ENCODE assay signal across 8 cellular contexts in genomic region chr22:40345271-40345670, GRCh38. TPM values are rescaled to one million over a fixed set of nuclear protein-coding genes. Genes with fewer than 3 reads are reported as not detected.
A peak's percentile ranks its signal among the peaks of the same experiment; 100 is the strongest.
DNase-seq lines count a peak whose midpoint lies in the region; TF ChIP-seq lines count a peak whose summit lies in the region.

No MANE protein-coding gene starts in this region.

- peak overlapping the region; percentile 93 for H3K9ac ChIP-seq in adipocyte (ENCODE audit: low read length)

- H3K4me3 ChIP-seq in adipocyte (ENCODE audit: low read length) = peak overlapping the region; percentile 89
- H3K4me3 ChIP-seq in mononuclear cell (ENCODE audit: low read length) = peak overlapping the region; percentile 95

- POLR2A ChIA-PET in HEK293T (lab: Yijun Ruan, JAX) = interaction anchor here (0.9 to 5.1 kb wide), 12 partner anchors 9 to 606 kb away, joined by 3 to 47 read pairs (median 4); partner anchors contain the start of gene TNRC6B

- in situ Hi-C loops in Caki2 (cut with HindIII; ENCODE audit: low pct_unique_long_range_greater_than_20kb, low sequenced_read_pairs) = no loop called here

- no peaks in the 10 kb centered on the region for H3K9me3 ChIP-seq in adipocyte (ENCODE audit: control insufficient read depth, low read length)
- H3K9me3 ChIP-seq in mononuclear cell (ENCODE audit: low read depth, low read length) = no peaks in the 10 kb centered on the region

- H3K27ac ChIP-seq in caudate nucleus (ENCODE audit: low read depth, low read length) = no peak overlapping the region

- CTCF ChIA-PET in HEK293T (lab: Yijun Ruan, JAX) = no interaction called here

- H3K4me1 ChIP-seq in adipocyte (ENCODE audit: control insufficient read depth, insufficient read depth, low read length) (peaks cover 20% of the 10 kb centered on the region), mononuclear cell (ENCODE audit: insufficient read depth, low read length) (peaks cover 55% of the 10 kb centered on the region)

- DNase-seq in Caki2 (ENCODE audit: low read depth) (peak; percentile 44), NAMALWA (ENCODE audit: low spot score) (peak; percentile 19), adipocyte (ENCODE audit: low read depth) (no peak), caudate nucleus (lab: John Stamatoyannopoulos, UW) (no peak), HEK293T (ENCODE audit: extremely low spot score) (no peak), HT-29 (ENCODE audit: low spot score) (no peak), germinal center (ENCODE audit: low spot score) (no peak)

- peaks cover 8% of the 10 kb centered on the region for H3K36me3 ChIP-seq in adipocyte (ENCODE audit: control insufficient read depth, insufficient read depth, low read length, severe bottlenecking)

- no peaks in the 10 kb centered on the region for H3K27me3 ChIP-seq in adipocyte (replicated peaks; ENCODE audit: control insufficient read depth, insufficient read depth, low read length)
- no peaks in the 10 kb centered on the region for H3K27me3 ChIP-seq in mononuclear cell (ENCODE audit: insufficient read depth, low read length)

TF ChIP-seq in HEK293T, 16 proteins besides CTCF, POLR2A, EP300 and RAD21:
- no peak for TF ChIP-seq FOXK2 (IDR thresholded peaks at IDR 0.05)
- no peak for TF ChIP-seq NFRKB (IDR thresholded peaks at IDR 0.05)
- TF ChIP-seq SP1 (IDR thresholded peaks at IDR 0.05) = no peak
- TF ChIP-seq FOXA1 (IDR thresholded peaks at IDR 0.05) = no peak
- TF ChIP-seq ELF4 (IDR thresholded peaks at IDR 0.05) = no peak
- no peak for TF ChIP-seq BHLHE40 (IDR thresholded peaks at IDR 0.05; ENCODE audit: borderline replicate concordance)
- TF ChIP-seq HDGF (IDR thresholded peaks at IDR 0.05; ENCODE audit: borderline replicate concordance) = no peak
- no peak for TF ChIP-seq FOXM1 (IDR thresholded peaks at IDR 0.05; ENCODE audit: borderline replicate concordance)
- no peak for TF ChIP-seq SUZ12 (IDR thresholded peaks at IDR 0.05)
- no peak for TF ChIP-seq PKNOX1 (IDR thresholded peaks at IDR 0.05)
- TF ChIP-seq L3MBTL2 (conservative IDR thresholded peaks at IDR 0.05) = no peak
- TF ChIP-seq CTBP1 (IDR thresholded peaks at IDR 0.05; ENCODE audit: borderline replicate concordance) = no peak
- no peak for TF ChIP-seq ARNT (IDR thresholded peaks at IDR 0.05)
- no peak; the same call in 1 of the 2 replicates for TF ChIP-seq ZNF384 (IDR thresholded peaks at IDR 0.05)
- no peak for TF ChIP-seq LEF1 (IDR thresholded peaks at IDR 0.05; ENCODE audit: borderline replicate concordance)
- TF ChIP-seq TARDBP (IDR thresholded peaks at IDR 0.05) = no peak

RNA-seq across cellular contexts. Expression of gene ADSL, which starts 1.0 kb away (rescaled TPM):
- 203 and 205 TPM in 2 replicates for total RNA-seq in Caki2 (2014; rRNA removed; shearing (Covaris generic); ENCODE audit: low replicate concordance)
- total RNA-seq in mononuclear cell = 82.0 TPM
- total RNA-seq in HT-29 (2014; rRNA removed; shearing (Covaris generic)) = 61.3 and 62.4 TPM in 2 replicates

RNA-seq across cellular contexts. Expression of gene SGSM3, which starts 25.1 kb away (rescaled TPM):
- 112 and 145 TPM in 2 replicates for total RNA-seq in Caki2 (2014; rRNA removed; shearing (Covaris generic); ENCODE audit: low replicate concordance)
- 30.7 TPM for total RNA-seq in mononuclear cell
- 136 TPM in 2 replicates for total RNA-seq in HT-29 (2014; rRNA removed; shearing (Covaris generic))

Comparison
In these comparisons a context has a peak if more than half of its experiments do, and no peak if none do; other contexts are left out.
1. DNase-seq: peak in Caki2 (single experiment) and NAMALWA (single experiment); none in adipocyte (single experiment), caudate nucleus (0 of 61), HEK293T (single experiment), HT-29 (single experiment) and germinal center (single experiment).